8 cellular contexts compared by ENCODE assay signal in genomic region chr11:120108154-120108784, GRCh38. TPM values are rescaled to one million over a fixed set of nuclear protein-coding genes. Genes with fewer than 3 reads are reported as not detected.
DNase-seq lines count a peak whose midpoint lies in the region; ATAC-seq, FAIRE-seq and TF ChIP-seq lines count a peak whose summit lies in the region.

No MANE protein-coding gene starts in this region.

- POLR2A ChIA-PET in CD8-positive, alpha-beta memory T cell (lab: Charles Lee) = no interaction called here

- TF ChIP-seq CTCF in chondrocyte (IDR thresholded peaks at IDR 0.05) = peak; percentile 99
- TF ChIP-seq CTCF in left lung (IDR thresholded peaks at IDR 0.05) = peak; percentile 97 to 100

- intact Hi-C loops in left lung (cut with DNase I) = loop anchor here in 1 of 2 donors (5.0 kb wide), 1 partner anchor 441 kb away; no protein-coding TSS in a partner anchor

- CTCF ChIA-PET in CD8-positive, alpha-beta memory T cell (lab: Charles Lee) = interaction anchor here (0.7 to 1.6 kb wide), 5 partner anchors 10 to 442 kb away, joined by 3 to 6 read pairs (median 3); no protein-coding TSS in a partner anchor

- H3K9me3 Mint-ChIP-seq in CD8-positive, alpha-beta memory T cell = no peaks in the 10 kb centered on the region
- H3K9me3 Mint-ChIP-seq in chondrocyte (ENCODE audit: low read depth) = no peaks in the 10 kb centered on the region

- H3K4me3 ChIP-seq in CD8-positive, alpha-beta memory T cell (ENCODE audit: low read length) = no peak overlapping the region
- H3K4me3 ChIP-seq in left lung = no peak overlapping the region

- H3K27ac ChIP-seq in CD8-positive, alpha-beta memory T cell (ENCODE audit: low read depth, low read length) = no peak overlapping the region
- no peak overlapping the region for H3K27ac ChIP-seq in left lung

- no peaks in the 10 kb centered on the region for H3K9me3 ChIP-seq in CD8-positive, alpha-beta memory T cell (ENCODE audit: low read length)
- no peaks in the 10 kb centered on the region for H3K9me3 ChIP-seq in left lung

- TF ChIP-seq POLR2A in H54 (IDR thresholded peaks at IDR 0.05; ENCODE audit: low read depth, low read length) = no peak

- ATAC-seq in left lung = peak; percentile 97
- ATAC-seq in HG03378 (IDR thresholded peaks at IDR 0.05; ENCODE audit: unreplicated experiment) = no peak

- H3K36me3 ChIP-seq in CD8-positive, alpha-beta memory T cell (ENCODE audit: insufficient read depth, low read length) = no peaks in the 10 kb centered on the region
- H3K36me3 ChIP-seq in left lung = no peaks in the 10 kb centered on the region

- no peaks in the 10 kb centered on the region for H3K36me3 Mint-ChIP-seq in CD8-positive, alpha-beta memory T cell
- no peaks in the 10 kb centered on the region for H3K36me3 Mint-ChIP-seq in chondrocyte (ENCODE audit: low read depth)

- no peak overlapping the region for H3K27ac Mint-ChIP-seq in CD8-positive, alpha-beta memory T cell
- H3K27ac Mint-ChIP-seq in chondrocyte (ENCODE audit: unreplicated experiment) = no peak overlapping the region

- H3K4me3 Mint-ChIP-seq in CD8-positive, alpha-beta memory T cell = no peak overlapping the region
- H3K4me3 Mint-ChIP-seq in chondrocyte (ENCODE audit: unreplicated experiment) = no peak overlapping the region

- peaks cover 8 to 35% of the 10 kb centered on the region in 2 donors for H3K27me3 Mint-ChIP-seq in CD8-positive, alpha-beta memory T cell
- H3K27me3 Mint-ChIP-seq in chondrocyte (ENCODE audit: low read depth) = peaks cover 69% of the 10 kb centered on the region

- H3K4me1 ChIP-seq in CD8-positive, alpha-beta memory T cell (ENCODE audit: insufficient read depth, low read length) = no peaks in the 10 kb centered on the region
- no peaks in the 10 kb centered on the region for H3K4me1 ChIP-seq in left lung

- DNase-seq in CD8-positive, alpha-beta memory T cell = peak; percentile 18 to 55 (median 23)
- DNase-seq in H54 (ENCODE audit: insufficient read length, low spot score) = peak; percentile 77
- peak; percentile 47 for DNase-seq in NCI-H2171 treated with DMSO at 0.1 percent for 48 hours (lab: John Stamatoyannopoulos, UW)
- peak; percentile 80 for DNase-seq in activated CD4-positive, alpha-beta T cell treated with anti-CD3 and anti-CD28 coated beads for 48 hours
- no peak for DNase-seq in chondrocyte (ENCODE audit: low spot score)
- DNase-seq in left lung = peak; percentile 49 to 89
- DNase-seq in stimulated activated CD4-positive, alpha-beta T cell treated with anti-CD3 and anti-CD28 coated beads, Interleukin-4, amount 100 ng/mL, for 48 hours (ENCODE audit: low read depth in 2 of 2) = peak; percentile 46 to 65

- no peaks in the 10 kb centered on the region for H3K4me1 Mint-ChIP-seq in CD8-positive, alpha-beta memory T cell
- H3K4me1 Mint-ChIP-seq in chondrocyte (ENCODE audit: low read depth) = no peaks in the 10 kb centered on the region

- H3K27me3 ChIP-seq in CD8-positive, alpha-beta memory T cell (ENCODE audit: insufficient read depth, low read length, poor library complexity, severe bottlenecking) = peaks cover 5% of the 10 kb centered on the region
- H3K27me3 ChIP-seq in left lung = peaks cover 0 to 28% of the 10 kb centered on the region in 2 donors

- FAIRE-seq in H54 (lab: Jason Lieb, UNC) = no peak

RNA-seq across cellular contexts. Expression of gene TRIM29, which starts 29.6 kb away (rescaled TPM):
- not detected for total RNA-seq in CD8-positive, alpha-beta memory T cell
- not detected for polyA plus RNA-seq in CD8-positive, alpha-beta memory T cell
- total RNA-seq in chondrocyte (not detected in 3 replicates), left lung (1 to 10 TPM; 2.3 to 5.4 TPM)
